In the genomic region with DNA sequence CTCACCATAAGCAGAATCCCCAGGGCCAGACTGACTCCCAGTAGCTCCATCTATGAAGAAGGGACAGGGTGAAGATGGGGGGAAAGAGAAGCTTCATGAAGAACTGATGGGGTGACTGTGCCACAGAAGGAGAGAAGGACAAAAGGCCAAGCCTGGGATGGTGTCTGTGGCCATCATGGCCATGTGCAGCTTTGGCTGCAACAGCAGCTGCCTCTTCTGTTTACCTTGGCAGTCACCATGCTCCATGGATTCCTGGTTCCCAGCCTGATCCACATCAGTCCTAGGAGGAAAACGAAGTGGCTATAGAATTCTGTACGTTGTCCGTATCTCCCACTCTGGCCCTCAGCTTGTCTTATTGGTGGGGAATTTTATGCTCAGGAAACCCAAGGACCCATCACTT, we compare ENCODE assay signal across 1 cellular context.
TF ChIP-seq lines count a peak whose summit lies in the region.

No MANE protein-coding gene starts in this region.

TF ChIP-seq in IMR-90, 13 proteins besides CTCF, POLR2A, EP300 and RAD21 (continued from another document):
- TF ChIP-seq RCOR1 (IDR thresholded peaks at IDR 0.05; ENCODE audit: insufficient replicate concordance, low read length) (no peak), MAZ (IDR thresholded peaks at IDR 0.05; ENCODE audit: borderline replicate concordance, low read depth, low read length) (no peak), RFX5 (IDR thresholded peaks at IDR 0.05; ENCODE audit: low read depth, low read length) (no peak), MXI1 (IDR thresholded peaks at IDR 0.05; ENCODE audit: borderline replicate concordance, low read depth, low read length) (no peak), CHD1 (IDR thresholded peaks at IDR 0.05; ENCODE audit: low read depth, low read length) (no peak), BHLHE40 (IDR thresholded peaks at IDR 0.05; ENCODE audit: low read depth, low read length) (no peak), MAFK (IDR thresholded peaks at IDR 0.05; ENCODE audit: low read depth, low read length) (no peak), CEBPB (IDR thresholded peaks at IDR 0.05; ENCODE audit: low read depth, low read length) (no peak), USF2 (IDR thresholded peaks at IDR 0.05; ENCODE audit: low read depth, low read length) (no peak), FOS (IDR thresholded peaks at IDR 0.05; ENCODE audit: low read depth, low read length) (no peak), SMC3 (IDR thresholded peaks at IDR 0.05; ENCODE audit: low read depth, low read length) (no peak)
- TF ChIP-seq, protein P1, sequence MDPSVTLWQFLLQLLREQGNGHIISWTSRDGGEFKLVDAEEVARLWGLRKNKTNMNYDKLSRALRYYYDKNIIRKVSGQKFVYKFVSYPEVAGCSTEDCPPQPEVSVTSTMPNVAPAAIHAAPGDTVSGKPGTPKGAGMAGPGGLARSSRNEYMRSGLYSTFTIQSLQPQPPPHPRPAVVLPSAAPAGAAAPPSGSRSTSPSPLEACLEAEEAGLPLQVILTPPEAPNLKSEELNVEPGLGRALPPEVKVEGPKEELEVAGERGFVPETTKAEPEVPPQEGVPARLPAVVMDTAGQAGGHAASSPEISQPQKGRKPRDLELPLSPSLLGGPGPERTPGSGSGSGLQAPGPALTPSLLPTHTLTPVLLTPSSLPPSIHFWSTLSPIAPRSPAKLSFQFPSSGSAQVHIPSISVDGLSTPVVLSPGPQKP (IDR thresholded peaks at IDR 0.05; ENCODE audit: borderline replicate concordance, low read depth, low read length): no peak
